In the genomic region with DNA sequence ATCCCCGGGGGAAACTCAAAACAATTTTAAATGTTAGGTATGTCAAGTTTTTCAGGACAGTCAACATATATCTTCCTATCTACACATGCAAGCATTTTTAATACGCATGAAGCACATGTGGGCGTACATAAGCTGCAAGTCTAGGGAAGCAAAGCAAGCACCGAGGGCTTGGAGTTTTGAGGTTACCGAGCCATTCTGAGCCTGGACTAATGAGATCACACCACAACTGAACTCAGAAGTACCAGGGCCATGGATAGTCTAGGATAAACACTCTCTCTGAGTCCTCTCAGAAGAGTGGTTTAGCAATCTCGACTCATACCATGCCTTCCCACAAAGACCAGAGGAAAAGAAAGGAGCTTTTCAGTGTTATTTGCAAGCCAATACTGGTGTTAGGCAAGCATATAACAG, we compare ENCODE assay signal across 8 cellular contexts.
DNase-seq lines count a peak whose midpoint lies in the region; ATAC-seq and TF ChIP-seq lines count a peak whose summit lies in the region.

No MANE protein-coding gene starts in this region.

- no peaks in the 10 kb centered on the region for H3K36me3 Mint-ChIP-seq in CD8-positive, alpha-beta T cell
- peaks cover 27 to 68% of the 10 kb centered on the region in 2 donors for H3K36me3 Mint-ChIP-seq in activated naive CD4-positive, alpha-beta T cell treated with anti-CD3 and anti-CD28 coated beads, Interleukin-2, amount 50 U/mL, for 72 hours

- no peaks in the 10 kb centered on the region for H3K9me3 ChIP-seq in CD8-positive, alpha-beta T cell (ENCODE audit: low read length)
- no peaks in the 10 kb centered on the region for H3K9me3 ChIP-seq in liver (ENCODE audit: control insufficient read depth in 4 of 4, low read length in 3 of 4)

- H3K27me3 Mint-ChIP-seq in CD8-positive, alpha-beta T cell (ENCODE audit: low read depth) = no peaks in the 10 kb centered on the region

- CTCF ChIA-PET in CD8-positive, alpha-beta T cell (lab: Charles Lee) = interaction anchor here (1.1 kb wide), 1 partner anchor 11 kb away, joined by 3 read pairs; no protein-coding TSS in a partner anchor

- intact Hi-C loops in CD8-positive, alpha-beta T cell (cut with DNase I, micrococcal nuclease) = no loop called here

- no peak for ATAC-seq in CD8-positive, alpha-beta T cell
- ATAC-seq in HG02759 (IDR thresholded peaks at IDR 0.05; ENCODE audit: unreplicated experiment) = peak; percentile 35
- ATAC-seq in activated naive CD4-positive, alpha-beta T cell treated with anti-CD3 and anti-CD28 coated beads, Interleukin-2, amount 50 U/mL, for 72 hours = peak; percentile 77 to 79
- no peak for ATAC-seq in HG03095 (IDR thresholded peaks at IDR 0.05; ENCODE audit: unreplicated experiment)

- H3K4me1 ChIP-seq in CD8-positive, alpha-beta T cell (ENCODE audit: insufficient read depth, low read length) = peaks cover 19% of the 10 kb centered on the region
- H3K4me1 ChIP-seq in liver (ENCODE audit: control insufficient read depth in 4 of 4, insufficient read depth in 4 of 4, low read length in 3 of 4) = peaks cover 12 to 41% (median 15%) of the 10 kb centered on the region in 4 donors

- H3K36me3 ChIP-seq in CD8-positive, alpha-beta T cell (ENCODE audit: insufficient read depth, low read length) = no peaks in the 10 kb centered on the region
- H3K36me3 ChIP-seq in liver (ENCODE audit: control insufficient read depth in 4 of 4, insufficient read depth in 3 of 4, low read depth in 1 of 4, low read length in 3 of 4) = no peaks in the 10 kb centered on the region

- no peak overlapping the region for H3K4me3 ChIP-seq in CD8-positive, alpha-beta T cell (ENCODE audit: low read depth, low read length)
- no peak overlapping the region for H3K4me3 ChIP-seq in liver (ENCODE audit: low read depth in 1 of 3, low read length in 3 of 3)

- H3K27ac Mint-ChIP-seq in CD8-positive, alpha-beta T cell = peak overlapping the region; percentile 88
- H3K27ac Mint-ChIP-seq in activated naive CD4-positive, alpha-beta T cell treated with anti-CD3 and anti-CD28 coated beads, Interleukin-2, amount 50 U/mL, for 72 hours = peak overlapping the region; percentile 93 to 98

- WGBS in liver = 61% methylated on average over 6 of the region's 6 CpGs

- H3K27me3 ChIP-seq in CD8-positive, alpha-beta T cell (ENCODE audit: insufficient read depth, low read length) = no peaks in the 10 kb centered on the region
- no peaks in the 10 kb centered on the region for H3K27me3 ChIP-seq in liver (ENCODE audit: control insufficient read depth in 4 of 4, insufficient read depth in 4 of 4, low read length in 3 of 4)

- no peak for DNase-seq in CD8-positive, alpha-beta T cell
- DNase-seq in activated naive CD4-positive, alpha-beta T cell treated with anti-CD3 and anti-CD28 coated beads, Interleukin-2, amount 50 U/mL, for 72 hours (ENCODE audit: low spot score in 2 of 2) = no peak
- DNase-seq in NCI-H1694 treated with DMSO at 0.1 percent for 48 hours (lab: John Stamatoyannopoulos, UW) (no peak), NCI-H1930 (lab: John Stamatoyannopoulos, UW) (no peak), nucleus accumbens (lab: John Stamatoyannopoulos, UW) (no peak)

- H3K9ac ChIP-seq in liver (ENCODE audit: low read depth in 1 of 2, low read length in 2 of 2) = peak overlapping the region; percentile 18 to 82

- peaks cover 1% of the 10 kb centered on the region for H3K9me3 Mint-ChIP-seq in CD8-positive, alpha-beta T cell
- peaks cover 16 to 35% of the 10 kb centered on the region in 2 donors for H3K9me3 Mint-ChIP-seq in activated naive CD4-positive, alpha-beta T cell treated with anti-CD3 and anti-CD28 coated beads, Interleukin-2, amount 50 U/mL, for 72 hours

- H3K4me3 Mint-ChIP-seq in CD8-positive, alpha-beta T cell = peak overlapping the region; percentile 80

- TF ChIP-seq CTCF in CD8-positive, alpha-beta T cell (IDR thresholded peaks at IDR 0.05) = no peak
- TF ChIP-seq CTCF in liver (IDR thresholded peaks at IDR 0.05; ENCODE audit: low read depth, low read length, missing input control) = no peak

- no peak overlapping the region for H3K27ac ChIP-seq in CD8-positive, alpha-beta T cell (ENCODE audit: low read depth, low read length)
- H3K27ac ChIP-seq in liver (ENCODE audit: low read depth in 1 of 2, low read length in 2 of 2) = peak overlapping the region; percentile 88 to 93

- peaks cover 34% of the 10 kb centered on the region for H3K4me1 Mint-ChIP-seq in CD8-positive, alpha-beta T cell (ENCODE audit: low read depth)

- no peak for TF ChIP-seq RAD21 in liver (IDR thresholded peaks at IDR 0.05)

- POLR2A ChIA-PET in CD8-positive, alpha-beta T cell (lab: Charles Lee) = interaction anchor here (0.8 to 1.4 kb wide), 4 partner anchors 10 to 33 kb away, joined by 3 to 4 read pairs (median 3); no protein-coding TSS in a partner anchor

TF ChIP-seq in liver, 16 proteins besides CTCF, POLR2A, EP300 and RAD21:
- TF ChIP-seq, protein P1, sequence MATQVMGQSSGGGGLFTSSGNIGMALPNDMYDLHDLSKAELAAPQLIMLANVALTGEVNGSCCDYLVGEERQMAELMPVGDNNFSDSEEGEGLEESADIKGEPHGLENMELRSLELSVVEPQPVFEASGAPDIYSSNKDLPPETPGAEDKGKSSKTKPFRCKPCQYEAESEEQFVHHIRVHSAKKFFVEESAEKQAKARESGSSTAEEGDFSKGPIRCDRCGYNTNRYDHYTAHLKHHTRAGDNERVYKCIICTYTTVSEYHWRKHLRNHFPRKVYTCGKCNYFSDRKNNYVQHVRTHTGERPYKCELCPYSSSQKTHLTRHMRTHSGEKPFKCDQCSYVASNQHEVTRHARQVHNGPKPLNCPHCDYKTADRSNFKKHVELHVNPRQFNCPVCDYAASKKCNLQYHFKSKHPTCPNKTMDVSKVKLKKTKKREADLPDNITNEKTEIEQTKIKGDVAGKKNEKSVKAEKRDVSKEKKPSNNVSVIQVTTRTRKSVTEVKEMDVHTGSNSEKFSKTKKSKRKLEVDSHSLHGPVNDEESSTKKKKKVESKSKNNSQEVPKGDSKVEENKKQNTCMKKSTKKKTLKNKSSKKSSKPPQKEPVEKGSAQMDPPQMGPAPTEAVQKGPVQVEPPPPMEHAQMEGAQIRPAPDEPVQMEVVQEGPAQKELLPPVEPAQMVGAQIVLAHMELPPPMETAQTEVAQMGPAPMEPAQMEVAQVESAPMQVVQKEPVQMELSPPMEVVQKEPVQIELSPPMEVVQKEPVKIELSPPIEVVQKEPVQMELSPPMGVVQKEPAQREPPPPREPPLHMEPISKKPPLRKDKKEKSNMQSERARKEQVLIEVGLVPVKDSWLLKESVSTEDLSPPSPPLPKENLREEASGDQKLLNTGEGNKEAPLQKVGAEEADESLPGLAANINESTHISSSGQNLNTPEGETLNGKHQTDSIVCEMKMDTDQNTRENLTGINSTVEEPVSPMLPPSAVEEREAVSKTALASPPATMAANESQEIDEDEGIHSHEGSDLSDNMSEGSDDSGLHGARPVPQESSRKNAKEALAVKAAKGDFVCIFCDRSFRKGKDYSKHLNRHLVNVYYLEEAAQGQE (IDR thresholded peaks at IDR 0.05) = no peak
- TF ChIP-seq HNF4G (IDR thresholded peaks at IDR 0.05) = no peak
- no peak for TF ChIP-seq FOXA1 (IDR thresholded peaks at IDR 0.05)
- TF ChIP-seq JUND (IDR thresholded peaks at IDR 0.05) = no peak
- TF ChIP-seq, protein P2, sequence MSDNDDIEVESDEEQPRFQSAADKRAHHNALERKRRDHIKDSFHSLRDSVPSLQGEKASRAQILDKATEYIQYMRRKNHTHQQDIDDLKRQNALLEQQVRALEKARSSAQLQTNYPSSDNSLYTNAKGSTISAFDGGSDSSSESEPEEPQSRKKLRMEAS (IDR thresholded peaks at IDR 0.05) = no peak
- no peak for TF ChIP-seq NR2F2 (IDR thresholded peaks at IDR 0.05)
- TF ChIP-seq, protein P3, sequence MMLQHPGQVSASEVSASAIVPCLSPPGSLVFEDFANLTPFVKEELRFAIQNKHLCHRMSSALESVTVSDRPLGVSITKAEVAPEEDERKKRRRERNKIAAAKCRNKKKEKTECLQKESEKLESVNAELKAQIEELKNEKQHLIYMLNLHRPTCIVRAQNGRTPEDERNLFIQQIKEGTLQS (IDR thresholded peaks at IDR 0.05) = no peak

Comparison
In these comparisons a context has a peak if more than half of its experiments do, and no peak if none do; other contexts are left out.
1. ATAC-seq: peak in HG02759 (single experiment) and activated naive CD4-positive, alpha-beta T cell treated with anti-CD3 and anti-CD28 coated beads, Interleukin-2, amount 50 U/mL, for 72 hours (2 of 2); none in CD8-positive, alpha-beta T cell (single experiment) and HG03095 (single experiment).